13 cellular contexts compared by ENCODE assay signal in the genomic region with DNA sequence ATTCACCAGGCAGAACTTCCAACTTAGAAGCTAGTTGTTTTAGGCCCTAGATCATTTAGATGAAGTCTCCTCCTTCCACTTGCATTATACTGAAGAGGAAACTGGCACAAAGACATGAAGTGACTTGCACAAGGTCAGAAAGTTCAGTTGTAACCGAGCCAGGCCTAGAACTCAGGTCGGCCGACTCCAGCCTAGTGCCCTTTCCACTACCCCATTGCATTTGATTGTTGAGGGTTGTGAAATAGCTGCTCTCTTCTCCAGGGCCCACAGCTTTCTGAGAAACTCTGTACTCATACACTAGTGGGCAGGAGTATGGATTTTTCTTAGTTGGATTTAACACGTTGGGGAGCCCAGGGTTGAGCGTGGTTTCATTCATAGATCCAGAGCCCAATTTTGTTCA. TPM values are rescaled to one million over a fixed set of nuclear protein-coding genes. Genes with fewer than 3 reads are reported as not detected.
DNase-seq lines count a peak whose midpoint lies in the region; ATAC-seq, FAIRE-seq and TF ChIP-seq lines count a peak whose summit lies in the region.
"Had no signal": no experiment of that assay in that cellular context is flagged by ENCODE, and none has a peak within 500 bp of the region (broad histone marks: within the 10 kb centered on the region; RNA-seq: fewer than 3 reads in every experiment).

No MANE protein-coding gene starts in this region.

- DNase-seq in astrocyte (ENCODE audit: low read depth) (no peak), heart left ventricle (peak in 1 of 5 donors; percentile 34), omental fat pad (ENCODE audit: low spot score) (no peak), ureter (ENCODE audit: low spot score) (peak; percentile 58), RWPE1 (ENCODE audit: low spot score) (no peak)
- no peak for DNase-seq in activated effector memory CD4-positive, alpha-beta T cell treated with anti-CD3 and anti-CD28 coated beads, Interleukin-2, amount 50 U/mL, for 16 hours
- no peak for DNase-seq in effector memory CD4-positive, alpha-beta T cell
- DNase-seq: activated CD4-positive, alpha-beta memory T cell treated with anti-CD3 and anti-CD28 coated beads, Interleukin-2, amount 10 ng/mL, durations not matched to agents 7 days and 5 days; NCI-H146; NK-92 treated with Interleukin-12 subunit alpha and Interleukin-12 subunit beta, amount 100 ng/mL, for 24 hours; T-helper 1 cell had no signal

- H3K9ac ChIP-seq in astrocyte (ENCODE audit: low read length): no peak overlapping the region

- no peak overlapping the region for H3K27ac ChIP-seq in astrocyte (ENCODE audit: low read depth, low read length)
- H3K27ac ChIP-seq in heart left ventricle: peak overlapping the region; percentile 45 to 79 (median 62)
- H3K27ac ChIP-seq in RWPE1: no peak overlapping the region
- H3K27ac ChIP-seq in effector memory CD4-positive, alpha-beta T cell (ENCODE audit: insufficient read depth, low read length, poor library complexity, severe bottlenecking): no peak overlapping the region

- CTCF ChIA-PET in RWPE1 (lab: Yijun Ruan, JAX): interaction anchor here (0.6 kb wide), 2 partner anchors 439 to 955 kb away, joined by 3 to 4 read pairs; no protein-coding TSS in a partner anchor

- TF ChIP-seq CTCF in astrocyte (IDR thresholded peaks at IDR 0.05; ENCODE audit: insufficient read depth, low read depth, low read length) (no peak), heart left ventricle (IDR thresholded peaks at IDR 0.05) (no peak), omental fat pad (IDR thresholded peaks at IDR 0.05) (no peak), RWPE1 (conservative IDR thresholded peaks at IDR 0.05; ENCODE audit: low read depth) (no peak)

- H3K4me1 ChIP-seq in astrocyte (ENCODE audit: insufficient read depth, low read length) (peaks cover 5% of the 10 kb centered on the region), heart left ventricle (peaks cover 6 to 75% (median 49%) of the 10 kb centered on the region in 12 donors)
- H3K4me1 ChIP-seq in effector memory CD4-positive, alpha-beta T cell (ENCODE audit: control insufficient read depth, insufficient read depth, low read length, poor library complexity, severe bottlenecking): no peaks in the 10 kb centered on the region

- H3K36me3 ChIP-seq in astrocyte (ENCODE audit: insufficient read depth, low read length): no peaks in the 10 kb centered on the region
- H3K36me3 ChIP-seq in heart left ventricle: no peaks in the 10 kb centered on the region
- no peaks in the 10 kb centered on the region for H3K36me3 ChIP-seq in effector memory CD4-positive, alpha-beta T cell (ENCODE audit: control insufficient read depth, insufficient read depth, low read length)

- H3K4me3 Mint-ChIP-seq in astrocyte (ENCODE audit: unreplicated experiment): peak overlapping the region; percentile 23
- H3K4me3 Mint-ChIP-seq: activated CD4-positive, alpha-beta memory T cell treated with anti-CD3 and anti-CD28 coated beads, Interleukin-2, amount 10 ng/mL, durations not matched to agents 7 days and 5 days had no signal

- no peak for FAIRE-seq in astrocyte (lab: Jason Lieb, UNC)

- H3K36me3 Mint-ChIP-seq in astrocyte (ENCODE audit: low read depth, unreplicated experiment): peaks cover 8% of the 10 kb centered on the region

- no peak for TF ChIP-seq POLR2A in heart left ventricle (IDR thresholded peaks at IDR 0.05)

- H3K4me1 Mint-ChIP-seq in astrocyte (ENCODE audit: low read depth, unreplicated experiment): peaks cover 67% of the 10 kb centered on the region
- H3K4me1 Mint-ChIP-seq: activated CD4-positive, alpha-beta memory T cell treated with anti-CD3 and anti-CD28 coated beads, Interleukin-2, amount 10 ng/mL, durations not matched to agents 7 days and 5 days had no signal

- H4K20me1 ChIP-seq in astrocyte (ENCODE audit: insufficient read depth, low read length): peaks cover 32% of the 10 kb centered on the region

- H3K27me3 Mint-ChIP-seq in astrocyte (ENCODE audit: low read depth, unreplicated experiment): no peaks in the 10 kb centered on the region

- no peak overlapping the region for H2AFZ ChIP-seq in astrocyte (ENCODE audit: low read depth, low read length)

- 33 to 45% (median 38%) methylated on average over 5 of the region's 5 CpGs for WGBS in heart left ventricle, 4 donors

- ATAC-seq in heart left ventricle (peak in 3 of 4 donors; percentile 26 to 61 (median 42)), omental fat pad (ENCODE audit: low FRiP score) (peak; percentile 46), HG03045 (IDR thresholded peaks at IDR 0.05; ENCODE audit: unreplicated experiment) (no peak)
- ATAC-seq: activated naive CD4-positive, alpha-beta T cell treated with anti-CD3 and anti-CD28 coated beads, Interleukin-2, amount 50 U/mL, for 72 hours had no signal

- peaks cover 96% of the 10 kb centered on the region for H3K79me2 ChIP-seq in astrocyte (ENCODE audit: insufficient read depth, low read length)

- intact Hi-C loops in heart left ventricle (cut with DNase I): loop anchor here in 5 of 10 donors (2.0 to 10.0 kb wide), 8 partner anchors 54 to 964 kb away; no protein-coding TSS in a partner anchor

- H3K9me3 ChIP-seq in astrocyte (ENCODE audit: insufficient read depth, low read depth, low read length): no peaks in the 10 kb centered on the region
- no peaks in the 10 kb centered on the region for H3K9me3 ChIP-seq in heart left ventricle
- H3K9me3 ChIP-seq in effector memory CD4-positive, alpha-beta T cell (ENCODE audit: control insufficient read depth, low read length): no peaks in the 10 kb centered on the region

- POLR2A ChIA-PET in RWPE1 (lab: Yijun Ruan, JAX; ENCODE audit: low non-redundant PET): no interaction called here

- no peak overlapping the region for H3K27ac Mint-ChIP-seq in astrocyte (ENCODE audit: unreplicated experiment)
- H3K27ac Mint-ChIP-seq: activated CD4-positive, alpha-beta memory T cell treated with anti-CD3 and anti-CD28 coated beads, Interleukin-2, amount 10 ng/mL, durations not matched to agents 7 days and 5 days; activated naive CD4-positive, alpha-beta T cell treated with anti-CD3 and anti-CD28 coated beads, Interleukin-2, amount 50 U/mL, for 72 hours had no signal

- no peak overlapping the region for H3K4me3 ChIP-seq in astrocyte (ENCODE audit: insufficient read depth, low read depth, low read length)
- no peak overlapping the region for H3K4me3 ChIP-seq in heart left ventricle
- H3K4me3 ChIP-seq in effector memory CD4-positive, alpha-beta T cell (ENCODE audit: insufficient read depth, low read depth, low read length, poor library complexity, severe bottlenecking): no peak overlapping the region

- no peaks in the 10 kb centered on the region for H3K9me3 Mint-ChIP-seq in astrocyte (ENCODE audit: unreplicated experiment)
- H3K9me3 Mint-ChIP-seq: activated CD4-positive, alpha-beta memory T cell treated with anti-CD3 and anti-CD28 coated beads, Interleukin-2, amount 10 ng/mL, durations not matched to agents 7 days and 5 days had no signal

- no peaks in the 10 kb centered on the region for H3K27me3 ChIP-seq in astrocyte (ENCODE audit: insufficient read depth, low read length)
- H3K27me3 ChIP-seq in heart left ventricle: peaks cover 0 to 5% (median 0%) of the 10 kb centered on the region in 9 donors
- peaks cover 5% of the 10 kb centered on the region for H3K27me3 ChIP-seq in effector memory CD4-positive, alpha-beta T cell (replicated peaks; ENCODE audit: control insufficient read depth, insufficient read depth, low read length, poor library complexity, severe bottlenecking)

- no peak overlapping the region for H3K4me2 ChIP-seq in astrocyte (ENCODE audit: low read length)

RNA-seq across cellular contexts. Expression of a gene that starts 5.6 kb away (rescaled TPM):
- total RNA-seq in astrocyte: 98.4 and 126 TPM in 2 replicates
- total RNA-seq in heart left ventricle: 10 to 100 TPM; 16.8 to 51.3 (median 31.5) TPM
- polyA plus RNA-seq in heart left ventricle: 1 to 10 TPM; 5.3 to 8.3 TPM
- 10 to 100 TPM; 16.2 to 18.5 (median 16.7) TPM for total RNA-seq in omental fat pad
- 74.8 TPM for total RNA-seq in ureter

Comparison
In these comparisons a context has a peak if more than half of its experiments do, and no peak if none do; other contexts are left out.
1. H3K27ac ChIP-seq: peak in heart left ventricle (12 of 12); none in astrocyte (single experiment), RWPE1 (single experiment) and effector memory CD4-positive, alpha-beta T cell (single experiment).